ENCODE assay signal across 8 cellular contexts in the genomic region with DNA sequence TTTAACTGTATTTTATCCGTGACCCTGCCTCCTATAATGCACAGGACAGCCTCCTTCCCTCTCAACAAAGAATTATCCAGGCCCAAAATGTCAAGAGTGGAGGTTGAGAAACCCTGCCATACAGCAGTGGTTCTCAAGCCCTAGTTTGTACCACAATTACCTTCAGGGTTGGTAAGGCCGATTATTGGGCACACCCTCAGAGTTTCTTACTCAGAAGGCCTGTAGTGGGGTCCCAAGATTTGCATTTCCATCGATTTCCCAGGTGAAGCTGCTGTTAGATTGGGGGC. TPM values are rescaled to one million over a fixed set of nuclear protein-coding genes. Genes with fewer than 3 reads are reported as not detected.
A peak's percentile ranks its signal among the peaks of the same experiment; 100 is the strongest.
DNase-seq lines count a peak whose midpoint lies in the region; ATAC-seq and TF ChIP-seq lines count a peak whose summit lies in the region.

No MANE protein-coding gene starts in this region.

- TF ChIP-seq CTCF in DOHH2 (IDR thresholded peaks at IDR 0.05; ENCODE audit: low read depth, low read length, poor library complexity, severe bottlenecking): no peak
- TF ChIP-seq CTCF in Panc1 (IDR thresholded peaks at IDR 0.05): no peak
- no peak for TF ChIP-seq CTCF in parathyroid adenoma (IDR thresholded peaks at IDR 0.05)

- in situ Hi-C loops in Panc1 (cut with HindIII; ENCODE audit: low pct_unique_long_range_greater_than_20kb, low sequenced_read_pairs): no loop called here

- H3K36me3 ChIP-seq in DOHH2 (ENCODE audit: control insufficient read depth, low read length) (no peaks in the 10 kb centered on the region; the same call in 1 of the 2 replicates), Panc1 (ENCODE audit: control insufficient read depth, insufficient read depth, low read length) (no peaks in the 10 kb centered on the region; the same call in 1 of the 2 replicates), parathyroid adenoma (ENCODE audit: control insufficient read depth, insufficient read depth, low read length) (no peaks in the 10 kb centered on the region)

- POLR2A ChIA-PET in Panc1 (lab: Charles Lee): no interaction called here

- H3K9me2 ChIP-seq in DOHH2 (replicated peaks; ENCODE audit: control insufficient read depth, low read length): no peaks in the 10 kb centered on the region

- peak overlapping the region; percentile 98 for H2AFZ ChIP-seq in parathyroid adenoma

- CTCF ChIA-PET in Panc1 (lab: Charles Lee): interaction anchor here (0.6 kb wide), 1 partner anchor 10 kb away, joined by 5 read pairs; no protein-coding TSS in a partner anchor

- peak overlapping the region; percentile 90 for H3K4me3 ChIP-seq in DOHH2 (ENCODE audit: low read length)
- H3K4me3 ChIP-seq in Panc1 (ENCODE audit: low read depth in 2 of 2, low read length in 2 of 2): peak overlapping the region; percentile 60 to 64
- peak overlapping the region; percentile 59 for H3K4me3 ChIP-seq in parathyroid adenoma (ENCODE audit: low read depth, low read length)

- H3K4me1 ChIP-seq in DOHH2 (ENCODE audit: control insufficient read depth, low read length): peaks cover 20% of the 10 kb centered on the region
- peaks cover 6% of the 10 kb centered on the region for H3K4me1 ChIP-seq in Panc1 (ENCODE audit: control insufficient read depth, insufficient read depth, low read length)
- no peaks in the 10 kb centered on the region for H3K4me1 ChIP-seq in parathyroid adenoma

- H3K9me3 ChIP-seq in DOHH2 (ENCODE audit: control insufficient read depth, insufficient read depth, low read length): no peaks in the 10 kb centered on the region
- no peaks in the 10 kb centered on the region for H3K9me3 ChIP-seq in Panc1 (ENCODE audit: control insufficient read depth, insufficient read depth, low read depth, low read length)
- no peaks in the 10 kb centered on the region for H3K9me3 ChIP-seq in parathyroid adenoma (ENCODE audit: control insufficient read depth, low read length)

- H3K9ac ChIP-seq in parathyroid adenoma: no peak overlapping the region

- no TSS peak for BruUV-seq in Panc1 (replicated peaks; lab: Mats Ljungman, UMichigan)

- H3K79me2 ChIP-seq in DOHH2 (ENCODE audit: control insufficient read depth, low read length) (peaks cover 40% of the 10 kb centered on the region), parathyroid adenoma (no peaks in the 10 kb centered on the region)

- no peaks in the 10 kb centered on the region for H4K20me1 ChIP-seq in DOHH2 (ENCODE audit: control insufficient read depth, insufficient read depth, low read depth, low read length)

- H3K4me2 ChIP-seq in DOHH2 (ENCODE audit: low read length) (peak overlapping the region; percentile 95), parathyroid adenoma (ENCODE audit: low read length) (peak overlapping the region; percentile 54)

- ATAC-seq in Panc1 (no peak), GM18873 (IDR thresholded peaks at IDR 0.05; ENCODE audit: low FRiP score, unreplicated experiment) (no peak), GM21423 (IDR thresholded peaks at IDR 0.05; ENCODE audit: unreplicated experiment) (no peak), HG03571 (IDR thresholded peaks at IDR 0.05; ENCODE audit: unreplicated experiment) (no peak)

- intact Hi-C loops in Panc1 (cut with micrococcal nuclease; ENCODE audit: unreplicated experiment): no loop called here

- H3K27me3 ChIP-seq in DOHH2 (ENCODE audit: control insufficient read depth, low read length) (peaks cover 2% of the 10 kb centered on the region), Panc1 (ENCODE audit: control insufficient read depth, insufficient read depth, low read length) (peaks cover 2% of the 10 kb centered on the region; the same call in 1 of the 2 replicates), parathyroid adenoma (ENCODE audit: control insufficient read depth, insufficient read depth, low read length) (no peaks in the 10 kb centered on the region)

- DNase-seq in Panc1 (ENCODE audit: low read depth, low spot score) (no peak), epithelial cell of prostate (ENCODE audit: low read depth, low spot score) (no peak), NCI-H510A (lab: John Stamatoyannopoulos, UW) (no peak)

- H3F3A ChIP-seq in DOHH2 (ENCODE audit: control insufficient read depth, insufficient read depth): no peaks in the 10 kb centered on the region

- H3K27ac ChIP-seq in DOHH2 (ENCODE audit: low read depth, low read length) (peak overlapping the region; percentile 69), Panc1 (ENCODE audit: low read length) (peak overlapping the region; percentile 88), epithelial cell of prostate (peak overlapping the region; percentile 71), parathyroid adenoma (peak overlapping the region; percentile 83)

RNA-seq across cellular contexts. Expression of a gene that starts 0.4 kb away (rescaled TPM):
- 7.1 TPM for total RNA-seq in Panc1 (2021; ENCODE audit: unreplicated experiment)
- 5.3 TPM for polyA plus RNA-seq in Panc1 (2012; ENCODE audit: insufficient read length)

RNA-seq across cellular contexts. Expression of a gene that starts 46.7 kb away (rescaled TPM):
- 62.3 TPM for total RNA-seq in Panc1 (2021; ENCODE audit: unreplicated experiment)
- 64.1 TPM for polyA plus RNA-seq in Panc1 (2012; ENCODE audit: insufficient read length)
